18 cellular contexts compared by ENCODE assay signal in the genomic region with DNA sequence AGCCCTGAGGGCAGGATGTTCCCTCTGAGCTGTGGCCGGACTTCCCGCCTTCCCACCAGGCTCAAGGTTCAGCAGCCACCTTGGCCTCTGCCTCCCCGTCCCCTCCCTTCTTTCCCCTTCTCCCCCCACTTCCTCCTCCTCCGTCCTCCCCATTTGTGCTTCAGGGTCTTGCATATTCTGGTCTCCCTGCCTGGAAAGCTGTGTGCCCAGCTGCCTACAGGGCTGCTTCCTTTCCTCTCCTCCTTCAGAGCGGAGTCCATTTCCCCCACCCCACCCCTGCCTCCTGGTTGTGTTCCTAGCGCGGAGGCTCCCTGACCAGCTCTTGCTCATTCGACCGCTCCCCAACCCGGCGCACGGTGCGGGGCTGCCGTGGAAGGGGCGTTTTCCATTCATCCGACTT.
A peak's percentile ranks its signal among the peaks of the same experiment; 100 is the strongest.
DNase-seq lines count a peak whose midpoint lies in the region; ATAC-seq, FAIRE-seq and TF ChIP-seq lines count a peak whose summit lies in the region.
"Had no signal": no experiment of that assay in that cellular context is flagged by ENCODE, and none has a peak within 500 bp of the region (broad histone marks: within the 10 kb centered on the region; RNA-seq: fewer than 3 reads in every experiment).

No MANE protein-coding gene starts in this region.

- intact Hi-C loops in mucosa of descending colon (cut with DNase I, micrococcal nuclease): no loop called here

- peak; percentile 33 for FAIRE-seq in HTR-8/SVneo (lab: Jason Lieb, UNC)

- TF ChIP-seq CTCF in epithelial cell of proximal tubule (conservative IDR thresholded peaks at IDR 0.05; ENCODE audit: low read depth, low read length) (no peak), mucosa of descending colon (IDR thresholded peaks at IDR 0.05) (no peak)

- in situ Hi-C loops in ACHN (cut with HindIII; ENCODE audit: low pct_ligation_motif_present, low pct_unique_long_range_greater_than_20kb, low sequenced_read_pairs): no loop called here

- H3K4me3 ChIP-seq in epithelial cell of proximal tubule (ENCODE audit: low read depth, low read length) (peak overlapping the region; percentile 38), mucosa of descending colon (no peak overlapping the region)
- H3K4me3 ChIP-seq: tibial artery had no signal

- POLR2A ChIA-PET in HEK293T (lab: Yijun Ruan, JAX): no interaction called here

- DNase-seq in ACHN (peak; percentile 52), HTR-8/SVneo (ENCODE audit: insufficient read length, low spot score) (no peak), epithelial cell of proximal tubule (ENCODE audit: low read depth) (no peak), mucosa of descending colon (peak in 2 of 3 donors; percentile 23 to 42), C1 segment of cervical spinal cord (lab: John Stamatoyannopoulos, UW) (no peak), HEK293T (ENCODE audit: extremely low spot score) (no peak)
- DNase-seq: activated CD4-positive, alpha-beta T cell treated with anti-CD3 and anti-CD28 coated beads, Interleukin-2, amount 50 U/mL, for 4 hours; activated naive CD4-positive, alpha-beta T cell treated with anti-CD3 and anti-CD28 coated beads, Interleukin-2, amount 10 ng/mL, durations not matched to agents 7 days and 5 days; effector memory CD4-positive, alpha-beta T cell; GOT3; NCI-H1048; stimulated activated CD4-positive, alpha-beta T cell treated with anti-CD3 and anti-CD28 coated beads, Interleukin-15, amount 100 ng/mL, for 24 hours; stimulated activated naive CD4-positive, alpha-beta T cell had no signal

- peak; percentile 68 for ATAC-seq in mucosa of descending colon
- no peak for ATAC-seq in HG03139 (IDR thresholded peaks at IDR 0.05; ENCODE audit: unreplicated experiment)
- ATAC-seq in GM21737 (IDR thresholded peaks at IDR 0.05; ENCODE audit: unreplicated experiment): no peak

- no peaks in the 10 kb centered on the region for H3K4me1 ChIP-seq in mucosa of descending colon (ENCODE audit: low read depth)
- H3K4me1 ChIP-seq: tibial artery had no signal

- CTCF ChIA-PET in HEK293T (lab: Yijun Ruan, JAX): no interaction called here

- H3K9me3 ChIP-seq in mucosa of descending colon: peaks cover 2% of the 10 kb centered on the region
- H3K9me3 ChIP-seq: neutrophil had no signal

- H3K36me3 ChIP-seq in mucosa of descending colon (ENCODE audit: low read depth): no peaks in the 10 kb centered on the region
- H3K36me3 ChIP-seq: ascending aorta, neutrophil, tibial artery had no signal

TF ChIP-seq in HEK293T, 16 proteins besides CTCF, POLR2A, EP300 and RAD21:
- no peak for TF ChIP-seq NFRKB (IDR thresholded peaks at IDR 0.05)
- TF ChIP-seq ELF4 (IDR thresholded peaks at IDR 0.05): no peak
- TF ChIP-seq TARDBP (IDR thresholded peaks at IDR 0.05): no peak
- TF ChIP-seq L3MBTL2 (conservative IDR thresholded peaks at IDR 0.05): no peak
- TF ChIP-seq, protein P1, sequence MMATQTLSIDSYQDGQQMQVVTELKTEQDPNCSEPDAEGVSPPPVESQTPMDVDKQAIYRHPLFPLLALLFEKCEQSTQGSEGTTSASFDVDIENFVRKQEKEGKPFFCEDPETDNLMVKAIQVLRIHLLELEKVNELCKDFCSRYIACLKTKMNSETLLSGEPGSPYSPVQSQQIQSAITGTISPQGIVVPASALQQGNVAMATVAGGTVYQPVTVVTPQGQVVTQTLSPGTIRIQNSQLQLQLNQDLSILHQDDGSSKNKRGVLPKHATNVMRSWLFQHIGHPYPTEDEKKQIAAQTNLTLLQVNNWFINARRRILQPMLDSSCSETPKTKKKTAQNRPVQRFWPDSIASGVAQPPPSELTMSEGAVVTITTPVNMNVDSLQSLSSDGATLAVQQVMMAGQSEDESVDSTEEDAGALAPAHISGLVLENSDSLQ (IDR thresholded peaks at IDR 0.05): no peak
- TF ChIP-seq FOXM1 (IDR thresholded peaks at IDR 0.05; ENCODE audit: borderline replicate concordance): no peak
- TF ChIP-seq CTBP1 (IDR thresholded peaks at IDR 0.05; ENCODE audit: borderline replicate concordance): no peak
- no peak for TF ChIP-seq LEF1 (IDR thresholded peaks at IDR 0.05; ENCODE audit: borderline replicate concordance)
- TF ChIP-seq HDGF (IDR thresholded peaks at IDR 0.05; ENCODE audit: borderline replicate concordance): no peak
- no peak for TF ChIP-seq BHLHE40 (IDR thresholded peaks at IDR 0.05; ENCODE audit: borderline replicate concordance)
- TF ChIP-seq ZNF384 (IDR thresholded peaks at IDR 0.05): no peak
- no peak for TF ChIP-seq FOXA1 (IDR thresholded peaks at IDR 0.05)
- TF ChIP-seq SUZ12 (IDR thresholded peaks at IDR 0.05): no peak
- TF ChIP-seq FOXK2 (IDR thresholded peaks at IDR 0.05): no peak

Comparison
In these comparisons a context has a peak if more than half of its experiments do, and no peak if none do; other contexts are left out.
1. DNase-seq: peak in ACHN (single experiment) and mucosa of descending colon (2 of 3); none in HTR-8/SVneo (single experiment), epithelial cell of proximal tubule (single experiment), C1 segment of cervical spinal cord (0 of 14) and HEK293T (single experiment).